ENCODE assay signal across 19 cellular contexts in the genomic region with DNA sequence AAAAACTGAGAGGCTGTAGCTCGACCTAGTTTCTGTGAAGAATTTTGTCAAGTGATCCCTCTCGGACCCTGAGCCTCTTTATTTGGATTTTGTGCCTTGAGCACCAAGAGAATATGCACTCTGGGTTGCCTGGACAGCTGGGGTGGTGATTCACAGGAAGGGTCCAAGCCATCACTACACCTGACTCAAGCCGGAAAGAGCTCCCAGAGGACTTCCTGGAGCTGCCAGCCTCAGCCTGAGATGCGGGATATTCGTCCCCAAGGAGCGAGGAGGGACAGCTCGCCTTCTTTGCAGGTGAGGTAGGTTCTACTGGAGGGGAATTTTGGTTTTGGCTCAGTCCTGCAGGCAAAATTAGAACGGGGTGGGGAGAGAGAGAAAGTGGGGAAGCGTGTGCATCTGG.
"Had no signal": no experiment of that assay in that cellular context is flagged by ENCODE, and none has a peak within 500 bp of the region (broad histone marks: within the 10 kb centered on the region; RNA-seq: fewer than 3 reads in every experiment).

No MANE protein-coding gene starts in this region.

- H3K36me3 ChIP-seq: Peyer's patch, SJCRH30 had no signal

- DNase-seq: activated B cell treated with CpG ODN at 0.5 μM for 24 hours; activated CD4-positive, alpha-beta memory T cell treated with anti-CD3 and anti-CD28 coated beads for 36 hours; activated CD4-positive, alpha-beta T cell treated with anti-CD3 and anti-CD28 coated beads for 1 hour; activated CD4-positive, alpha-beta T cell treated with anti-CD3 and anti-CD28 coated beads, Interleukin-2, amount 10 ng/mL, durations not matched to agents 24 days and 14 days; activated effector memory CD4-positive, alpha-beta T cell treated with Interleukin-2 at 50 U/mL for 16 hours; activated naive CD4-positive, alpha-beta T cell; cerebellar nuclear complex; MM.1S; NCI-H1694 treated with DMSO at 0.1 percent for 48 hours; NCI-H2029 treated with DMSO at 0.1 percent for 48 hours; NCI-H510A treated with DMSO at 0.1 percent for 48 hours; Peyer's patch; Right ventricle myocardium superior; SJCRH30; SK-N-SH; SW 1271; T-helper 9 cell had no signal

- H3K4me1 ChIP-seq: SJCRH30 had no signal

- H3K4me3 Mint-ChIP-seq: activated B cell treated with CpG ODN at 0.5 μM for 24 hours; activated CD4-positive, alpha-beta memory T cell treated with anti-CD3 and anti-CD28 coated beads for 36 hours; activated CD4-positive, alpha-beta T cell treated with anti-CD3 and anti-CD28 coated beads, Interleukin-2, amount 10 ng/mL, durations not matched to agents 24 days and 14 days; activated naive CD4-positive, alpha-beta T cell treated with anti-CD3 and anti-CD28 coated beads, Interleukin-2, amount 50 U/mL, for 24 hours had no signal

- H3K27me3 Mint-ChIP-seq: activated CD4-positive, alpha-beta T cell treated with anti-CD3 and anti-CD28 coated beads, Interleukin-2, amount 10 ng/mL, durations not matched to agents 24 days and 14 days had no signal

- H3K27ac Mint-ChIP-seq: activated B cell treated with CpG ODN at 0.5 μM for 24 hours; activated CD4-positive, alpha-beta memory T cell treated with anti-CD3 and anti-CD28 coated beads for 36 hours; activated CD4-positive, alpha-beta T cell treated with anti-CD3 and anti-CD28 coated beads, Interleukin-2, amount 10 ng/mL, durations not matched to agents 24 days and 14 days; activated naive CD4-positive, alpha-beta T cell treated with anti-CD3 and anti-CD28 coated beads, Interleukin-2, amount 50 U/mL, for 24 hours had no signal

- H3K9ac ChIP-seq: SK-N-SH had no signal

- H3K9me3 Mint-ChIP-seq: activated B cell treated with CpG ODN at 0.5 μM for 24 hours; activated CD4-positive, alpha-beta memory T cell treated with anti-CD3 and anti-CD28 coated beads for 36 hours; activated CD4-positive, alpha-beta T cell treated with anti-CD3 and anti-CD28 coated beads, Interleukin-2, amount 10 ng/mL, durations not matched to agents 24 days and 14 days; activated naive CD4-positive, alpha-beta T cell treated with anti-CD3 and anti-CD28 coated beads, Interleukin-2, amount 50 U/mL, for 24 hours had no signal

- H3K9me3 ChIP-seq: Peyer's patch, SJCRH30, SK-N-SH had no signal

- H3K4me3 ChIP-seq: Peyer's patch, SJCRH30 had no signal

- H3K27ac ChIP-seq: Peyer's patch, RWPE1, SJCRH30 had no signal

- H3K36me3 Mint-ChIP-seq: activated CD4-positive, alpha-beta memory T cell treated with anti-CD3 and anti-CD28 coated beads for 36 hours; activated naive CD4-positive, alpha-beta T cell treated with anti-CD3 and anti-CD28 coated beads, Interleukin-2, amount 50 U/mL, for 24 hours had no signal

- H3K4me2 ChIP-seq: SK-N-SH had no signal
